6 cellular contexts compared by ENCODE assay signal in genomic region chr16:30602595-30603277, GRCh38. TPM values are rescaled to one million over a fixed set of nuclear protein-coding genes. Genes with fewer than 3 reads are reported as not detected.
DNase-seq lines count a peak whose midpoint lies in the region; ATAC-seq and TF ChIP-seq lines count a peak whose summit lies in the region.

No MANE protein-coding gene starts in this region.

- H3K4me3 ChIP-seq in cardiac muscle cell: no peak overlapping the region
- no peak overlapping the region for H3K4me3 ChIP-seq in fibroblast of mammary gland (ENCODE audit: control insufficient read depth, low read depth, low read length)

- H3K4me1 Mint-ChIP-seq in type B pancreatic cell (ENCODE audit: unreplicated experiment): peaks cover 11% of the 10 kb centered on the region

- TF ChIP-seq CTCF in cardiac muscle cell (IDR thresholded peaks at IDR 0.05; ENCODE audit: low read depth, low read length) (no peak), fibroblast of mammary gland (conservative IDR thresholded peaks at IDR 0.05; ENCODE audit: control insufficient read depth, insufficient read depth, low read depth, low read length) (no peak), type B pancreatic cell (conservative IDR thresholded peaks at IDR 0.05) (no peak)

- no peaks in the 10 kb centered on the region for H3K27me3 Mint-ChIP-seq in type B pancreatic cell

- peak overlapping the region; percentile 36 for H3K4me3 Mint-ChIP-seq in type B pancreatic cell

- H3K4me1 ChIP-seq in cardiac muscle cell (ENCODE audit: low read depth): no peaks in the 10 kb centered on the region

- no peak for ATAC-seq in HG03571 (IDR thresholded peaks at IDR 0.05; ENCODE audit: unreplicated experiment)

- H3K36me3 ChIP-seq in cardiac muscle cell: peaks cover 12% of the 10 kb centered on the region

- peaks cover 10% of the 10 kb centered on the region for H3K36me3 Mint-ChIP-seq in type B pancreatic cell

- intact Hi-C loops in cardiac septum (cut with DNase I): no loop called here

- DNase-seq in cardiac muscle cell (ENCODE audit: low read depth in 1 of 2, low spot score in 1 of 2): no peak
- DNase-seq in cardiac septum (ENCODE audit: low spot score): no peak
- peak; percentile 84 for DNase-seq in fibroblast of mammary gland (ENCODE audit: low read depth)
- no peak for DNase-seq in type B pancreatic cell (ENCODE audit: extremely low spot score, unreplicated experiment)
- DNase-seq in stimulated activated CD8-positive, alpha-beta memory T cell treated with anti-CD3 and anti-CD28 coated beads, Interleukin-4, amount 100 ng/mL, for 48 hours: no peak

- H3K9me3 ChIP-seq in cardiac muscle cell (ENCODE audit: low read depth): no peaks in the 10 kb centered on the region

- no peaks in the 10 kb centered on the region for H3K27me3 ChIP-seq in cardiac muscle cell

- H3K9me3 Mint-ChIP-seq in type B pancreatic cell: no peaks in the 10 kb centered on the region

- no peak overlapping the region for H3K27ac Mint-ChIP-seq in type B pancreatic cell

- peak overlapping the region; percentile 10 for H3K27ac ChIP-seq in cardiac muscle cell

RNA-seq across cellular contexts. Expression of gene ZNF689, which starts 7.5 kb away (rescaled TPM):
- total RNA-seq in cardiac muscle cell (19.4 and 19.5 TPM in 2 replicates), cardiac septum (4.9 TPM), type B pancreatic cell (ENCODE audit: low replicate concordance) (8.1 and 14.9 TPM in 2 replicates)
- polyA plus RNA-seq in cardiac muscle cell: 11.3 and 17.9 TPM in 2 replicates

RNA-seq across cellular contexts. Expression of gene ZNF785, which starts 17.2 kb away (rescaled TPM):
- total RNA-seq in cardiac muscle cell (19.3 and 25.5 TPM in 2 replicates), cardiac septum (6.7 TPM), type B pancreatic cell (ENCODE audit: low replicate concordance) (22.4 and 29.1 TPM in 2 replicates)
- polyA plus RNA-seq in cardiac muscle cell: 12.0 and 12.9 TPM in 2 replicates

RNA-seq across cellular contexts. Expression of gene ZNF688, which starts 31.2 kb away (rescaled TPM):
- total RNA-seq in cardiac muscle cell (18.3 and 22.0 TPM in 2 replicates), cardiac septum (12.1 TPM), type B pancreatic cell (ENCODE audit: low replicate concordance) (9.8 and 14.3 TPM in 2 replicates)
- polyA plus RNA-seq in cardiac muscle cell: 12.4 and 25.0 TPM in 2 replicates

RNA-seq across cellular contexts. Expression of gene ZNF764, which starts 44.6 kb away (rescaled TPM):
- total RNA-seq in cardiac muscle cell (25.3 and 34.7 TPM in 2 replicates), cardiac septum (11.4 TPM), type B pancreatic cell (ENCODE audit: low replicate concordance) (16.8 and 20.2 TPM in 2 replicates)
- 12.0 and 17.9 TPM in 2 replicates for polyA plus RNA-seq in cardiac muscle cell

RNA-seq across cellular contexts. Expression of gene PRR14, which starts 48.0 kb away (rescaled TPM):
- total RNA-seq in cardiac muscle cell (30.8 and 33.7 TPM in 2 replicates), cardiac septum (21.1 TPM), type B pancreatic cell (ENCODE audit: low replicate concordance) (41.1 and 45.0 TPM in 2 replicates)
- polyA plus RNA-seq in cardiac muscle cell: 25.0 and 28.5 TPM in 2 replicates
